9 cellular contexts compared by ENCODE assay signal in genomic region chr17:29585080-29585751, GRCh38. TPM values are rescaled to one million over a fixed set of nuclear protein-coding genes. Genes with fewer than 3 reads are reported as not detected.
DNase-seq lines count a peak whose midpoint lies in the region; ATAC-seq and TF ChIP-seq lines count a peak whose summit lies in the region.
"Had no signal": no experiment of that assay in that cellular context is flagged by ENCODE, and none has a peak within 500 bp of the region (broad histone marks: within the 10 kb centered on the region; RNA-seq: fewer than 3 reads in every experiment).

No MANE protein-coding gene starts in this region.

- H3K9me3 Mint-ChIP-seq in activated CD8-positive, alpha-beta memory T cell treated with anti-CD3 and anti-CD28 coated beads, Interleukin-2, amount 10 ng/mL, durations not matched to agents 7 days and 5 days (ENCODE audit: low read depth): no peaks in the 10 kb centered on the region
- peaks cover 2% of the 10 kb centered on the region for H3K9me3 Mint-ChIP-seq in activated naive CD4-positive, alpha-beta T cell treated with anti-CD3 and anti-CD28 coated beads for 36 hours
- no peaks in the 10 kb centered on the region for H3K9me3 Mint-ChIP-seq in type B pancreatic cell

- peak overlapping the region; percentile 70 for H3K27ac Mint-ChIP-seq in activated CD8-positive, alpha-beta memory T cell treated with anti-CD3 and anti-CD28 coated beads, Interleukin-2, amount 10 ng/mL, durations not matched to agents 7 days and 5 days
- peak overlapping the region; percentile 77 for H3K27ac Mint-ChIP-seq in activated naive CD4-positive, alpha-beta T cell treated with anti-CD3 and anti-CD28 coated beads for 36 hours
- no peak overlapping the region for H3K27ac Mint-ChIP-seq in type B pancreatic cell

- peaks cover 15% of the 10 kb centered on the region for H3K4me1 ChIP-seq in hepatocyte (ENCODE audit: insufficient read depth)

- CTCF ChIA-PET in activated CD8-positive, alpha-beta memory T cell treated with anti-CD3 and anti-CD28 coated beads, Interleukin-2, amount 10 ng/mL, durations not matched to agents 7 days and 5 days (lab: Charles Lee): interaction anchor here (10.5 to 24.4 kb wide), 2 partner anchors 16 to 31 kb away, joined by 94 to 458 read pairs; partner anchors contain the start of genes ABHD15, CORO6 and TP53I13
- CTCF ChIA-PET in activated naive CD4-positive, alpha-beta T cell treated with anti-CD3 and anti-CD28 coated beads for 36 hours (lab: Charles Lee): interaction anchor here (0.7 to 1.8 kb wide), 3 partner anchors 28 to 32 kb away, joined by 3 to 7 read pairs (median 5); no protein-coding TSS in a partner anchor

- H2AFZ ChIP-seq in hepatocyte: no peak overlapping the region

- no peaks in the 10 kb centered on the region for H3K36me3 ChIP-seq in hepatocyte (replicated peaks; ENCODE audit: insufficient read depth, low read depth)
- H3K36me3 ChIP-seq: pancreas had no signal

- DNase-seq in activated CD8-positive, alpha-beta memory T cell treated with anti-CD3 and anti-CD28 coated beads, Interleukin-2, amount 10 ng/mL, durations not matched to agents 7 days and 5 days: no peak
- DNase-seq in activated CD8-positive, alpha-beta memory T cell treated with anti-CD3 and anti-CD28 coated beads for 24 hours: no peak
- DNase-seq in activated naive CD4-positive, alpha-beta T cell treated with anti-CD3 and anti-CD28 coated beads for 36 hours: peak; percentile 54
- DNase-seq in iPS-NIHi7 (ENCODE audit: extremely low spot score): peak; percentile 31
- DNase-seq in type B pancreatic cell (ENCODE audit: extremely low spot score, unreplicated experiment): no peak
- DNase-seq in islet precursor cell: no peak
- DNase-seq in hepatocyte (ENCODE audit: low spot score): no peak

- no peak for ATAC-seq in activated CD8-positive, alpha-beta memory T cell treated with anti-CD3 and anti-CD28 coated beads, Interleukin-2, amount 10 ng/mL, durations not matched to agents 7 days and 5 days
- no peak for ATAC-seq in HG02759 (IDR thresholded peaks at IDR 0.05; ENCODE audit: unreplicated experiment)
- ATAC-seq: pancreas had no signal

- no peak overlapping the region for H3K4me3 ChIP-seq in hepatocyte
- H3K4me3 ChIP-seq: pancreas had no signal

- no peaks in the 10 kb centered on the region for H3K27me3 Mint-ChIP-seq in activated CD8-positive, alpha-beta memory T cell treated with anti-CD3 and anti-CD28 coated beads, Interleukin-2, amount 10 ng/mL, durations not matched to agents 7 days and 5 days
- H3K27me3 Mint-ChIP-seq in activated naive CD4-positive, alpha-beta T cell treated with anti-CD3 and anti-CD28 coated beads for 36 hours (ENCODE audit: low read depth): no peaks in the 10 kb centered on the region
- no peaks in the 10 kb centered on the region for H3K27me3 Mint-ChIP-seq in type B pancreatic cell

- peak; percentile 23 for TF ChIP-seq CTCF in type B pancreatic cell (conservative IDR thresholded peaks at IDR 0.05)
- TF ChIP-seq CTCF in hepatocyte (IDR thresholded peaks at IDR 0.05; ENCODE audit: poor library complexity): no peak

- no peaks in the 10 kb centered on the region for H3K9me2 ChIP-seq in hepatocyte (replicated peaks; ENCODE audit: insufficient read depth)

- peaks cover 43% of the 10 kb centered on the region for H4K20me1 ChIP-seq in hepatocyte (ENCODE audit: insufficient read depth, poor library complexity, severe bottlenecking)

- H3K27me3 ChIP-seq in hepatocyte: no peaks in the 10 kb centered on the region
- H3K27me3 ChIP-seq: pancreas had no signal

- 83% methylated on average over 8 of the region's 8 CpGs for whole genome bisulfite sequencing in hepatocyte (ENCODE audit: low lambda C conversion rate, missing lambda C conversion rate)

- H3K4me3 Mint-ChIP-seq in activated CD8-positive, alpha-beta memory T cell treated with anti-CD3 and anti-CD28 coated beads, Interleukin-2, amount 10 ng/mL, durations not matched to agents 7 days and 5 days: no peak overlapping the region
- H3K4me3 Mint-ChIP-seq in activated naive CD4-positive, alpha-beta T cell treated with anti-CD3 and anti-CD28 coated beads for 36 hours: peak overlapping the region; percentile 56
- no peak overlapping the region for H3K4me3 Mint-ChIP-seq in type B pancreatic cell

- peaks cover 60% of the 10 kb centered on the region for H3K4me1 Mint-ChIP-seq in activated CD8-positive, alpha-beta memory T cell treated with anti-CD3 and anti-CD28 coated beads, Interleukin-2, amount 10 ng/mL, durations not matched to agents 7 days and 5 days
- H3K4me1 Mint-ChIP-seq in activated naive CD4-positive, alpha-beta T cell treated with anti-CD3 and anti-CD28 coated beads for 36 hours (ENCODE audit: low read depth): peaks cover 54% of the 10 kb centered on the region
- peaks cover 16% of the 10 kb centered on the region for H3K4me1 Mint-ChIP-seq in type B pancreatic cell (ENCODE audit: unreplicated experiment)

- H3K9me3 ChIP-seq in hepatocyte (ENCODE audit: low read depth): no peaks in the 10 kb centered on the region
- H3K9me3 ChIP-seq: pancreas had no signal

- peaks cover 55% of the 10 kb centered on the region for H3K79me2 ChIP-seq in hepatocyte

- H3K36me3 Mint-ChIP-seq in activated CD8-positive, alpha-beta memory T cell treated with anti-CD3 and anti-CD28 coated beads, Interleukin-2, amount 10 ng/mL, durations not matched to agents 7 days and 5 days: peaks cover 9% of the 10 kb centered on the region
- H3K36me3 Mint-ChIP-seq in activated naive CD4-positive, alpha-beta T cell treated with anti-CD3 and anti-CD28 coated beads for 36 hours (ENCODE audit: low read depth): peaks cover 15% of the 10 kb centered on the region
- peaks cover 3% of the 10 kb centered on the region for H3K36me3 Mint-ChIP-seq in type B pancreatic cell

- no peak overlapping the region for H3K4me2 ChIP-seq in hepatocyte

- intact Hi-C loops in activated naive CD4-positive, alpha-beta T cell treated with anti-CD3 and anti-CD28 coated beads for 36 hours (cut with micrococcal nuclease): no loop called here

- no peak overlapping the region for H3K27ac ChIP-seq in hepatocyte

RNA-seq across cellular contexts. Expression of gene GIT1, which starts 4.2 kb away (rescaled TPM):
- total RNA-seq in activated CD8-positive, alpha-beta memory T cell treated with anti-CD3 and anti-CD28 coated beads, Interleukin-2, amount 10 ng/mL, durations not matched to agents 7 days and 5 days: 10 to 100 TPM; 69.5 to 79.5 TPM
- total RNA-seq in activated naive CD4-positive, alpha-beta T cell treated with anti-CD3 and anti-CD28 coated beads for 36 hours: 10 to 100 TPM; 35.5 to 37.5 TPM
- 44.0 and 66.7 TPM in 2 replicates for total RNA-seq in type B pancreatic cell (ENCODE audit: low replicate concordance)
- 18.6 and 20.0 TPM in 2 replicates for total RNA-seq in hepatocyte
- polyA plus RNA-seq in hepatocyte: 35.2 and 46.3 TPM in 2 replicates

RNA-seq across cellular contexts. Expression of gene ANKRD13B, which starts 7.7 kb away (rescaled TPM):
- total RNA-seq in activated CD8-positive, alpha-beta memory T cell treated with anti-CD3 and anti-CD28 coated beads, Interleukin-2, amount 10 ng/mL, durations not matched to agents 7 days and 5 days: 10 to 100 TPM; 15.6 to 20.1 TPM
- total RNA-seq in activated naive CD4-positive, alpha-beta T cell treated with anti-CD3 and anti-CD28 coated beads for 36 hours: 10 to 100 TPM; 14.1 to 14.6 TPM
- 21.0 and 50.5 TPM in 2 replicates for total RNA-seq in type B pancreatic cell (ENCODE audit: low replicate concordance)
- total RNA-seq in hepatocyte: 3.5 and 5.1 TPM in 2 replicates
- polyA plus RNA-seq in hepatocyte: 7.2 and 11.6 TPM in 2 replicates

RNA-seq across cellular contexts. Expression of gene TP53I13, which starts 16.7 kb away (rescaled TPM):
- total RNA-seq in activated CD8-positive, alpha-beta memory T cell treated with anti-CD3 and anti-CD28 coated beads, Interleukin-2, amount 10 ng/mL, durations not matched to agents 7 days and 5 days: 100 to 1,000 TPM in 1 of 2 experiments, 10 to 100 TPM in 1; 97.0 to 131 TPM
- 10 to 100 TPM; 30.9 to 37.2 TPM for total RNA-seq in activated naive CD4-positive, alpha-beta T cell treated with anti-CD3 and anti-CD28 coated beads for 36 hours
- 38.9 and 50.3 TPM in 2 replicates for total RNA-seq in type B pancreatic cell (ENCODE audit: low replicate concordance)
- total RNA-seq in hepatocyte: 43.4 and 52.9 TPM in 2 replicates
- polyA plus RNA-seq in hepatocyte: 92.9 and 94.2 TPM in 2 replicates

RNA-seq across cellular contexts. Expression of gene ABHD15, which starts 18.4 kb away (rescaled TPM):
- total RNA-seq in activated CD8-positive, alpha-beta memory T cell treated with anti-CD3 and anti-CD28 coated beads, Interleukin-2, amount 10 ng/mL, durations not matched to agents 7 days and 5 days: 10 to 100 TPM; 20.0 to 20.3 TPM
- total RNA-seq in activated naive CD4-positive, alpha-beta T cell treated with anti-CD3 and anti-CD28 coated beads for 36 hours: 1 to 10 TPM; 3.7 to 4.0 TPM
- total RNA-seq in type B pancreatic cell (ENCODE audit: low replicate concordance) (11.6 and 12.2 TPM in 2 replicates), hepatocyte (16.8 and 19.2 TPM in 2 replicates)
- polyA plus RNA-seq in hepatocyte: 11.0 and 11.8 TPM in 2 replicates

RNA-seq across cellular contexts. Expression of gene CORO6, which starts 37.5 kb away (rescaled TPM):
- 1 to 10 TPM; 2.7 to 7.0 TPM for total RNA-seq in activated CD8-positive, alpha-beta memory T cell treated with anti-CD3 and anti-CD28 coated beads, Interleukin-2, amount 10 ng/mL, durations not matched to agents 7 days and 5 days
- total RNA-seq in activated naive CD4-positive, alpha-beta T cell treated with anti-CD3 and anti-CD28 coated beads for 36 hours: 10 to 100 TPM; 24.8 to 27.3 TPM
- total RNA-seq in type B pancreatic cell (ENCODE audit: low replicate concordance) (2.0 and 6.8 TPM in 2 replicates), hepatocyte (0.83 and 1.5 TPM in 2 replicates)
- 1.9 and 3.4 TPM in 2 replicates for polyA plus RNA-seq in hepatocyte

Comparison
In these comparisons a context has a peak if more than half of its experiments do, and no peak if none do; other contexts are left out.
1. DNase-seq: peak in activated naive CD4-positive, alpha-beta T cell treated with anti-CD3 and anti-CD28 coated beads for 36 hours (single experiment) and iPS-NIHi7 (single experiment); none in activated CD8-positive, alpha-beta memory T cell treated with anti-CD3 and anti-CD28 coated beads, Interleukin-2, amount 10 ng/mL, durations not matched to agents 7 days and 5 days (single experiment), activated CD8-positive, alpha-beta memory T cell treated with anti-CD3 and anti-CD28 coated beads for 24 hours (single experiment), type B pancreatic cell (single experiment), islet precursor cell (single experiment) and hepatocyte (single experiment).